In the genomic region with DNA sequence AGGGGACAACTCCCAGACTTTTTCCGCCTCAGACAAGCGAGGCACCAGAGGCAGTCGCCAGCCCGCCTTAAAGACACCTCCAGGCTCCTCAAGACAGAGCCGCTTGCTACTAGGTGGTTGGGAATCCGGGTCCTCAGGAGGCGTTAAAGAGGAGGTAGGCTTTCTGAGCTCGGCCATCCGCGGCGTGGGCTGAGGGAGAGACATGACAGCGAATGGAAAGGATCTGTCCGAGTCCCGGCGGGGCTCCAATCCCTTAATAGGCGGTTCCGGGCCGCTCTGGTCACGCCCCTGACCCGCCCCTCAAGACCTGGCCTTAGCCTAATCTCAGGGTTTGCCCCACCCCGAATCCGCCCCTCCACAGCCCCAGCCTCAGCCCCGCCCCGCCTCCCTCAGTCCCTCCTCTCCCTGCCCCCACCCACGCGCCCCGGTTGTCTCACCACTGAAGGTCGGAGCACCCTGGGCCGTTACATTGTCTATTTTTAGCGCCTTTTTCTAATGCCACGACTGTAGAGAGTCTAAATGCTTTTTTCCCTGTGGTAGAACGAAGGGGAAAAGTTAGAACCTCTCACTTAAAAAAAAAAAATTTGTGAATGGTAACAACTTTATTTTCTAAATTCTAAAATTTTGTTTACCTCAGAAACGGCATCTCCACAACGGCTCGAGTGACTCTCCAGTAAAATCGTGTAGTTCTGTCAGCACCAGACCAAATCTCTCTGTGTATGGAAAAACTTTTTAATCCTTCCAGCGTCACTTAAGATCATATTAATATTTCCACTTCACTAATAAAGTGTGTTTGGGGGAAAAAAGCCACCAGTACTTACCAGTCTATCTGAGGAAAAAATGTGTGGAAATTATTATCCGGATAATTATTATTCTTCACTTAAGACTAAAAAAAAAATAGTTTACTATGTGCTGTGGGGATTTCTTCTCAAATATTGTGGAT, we compare ENCODE assay signal across 10 cellular contexts. TPM values are rescaled to one million over a fixed set of nuclear protein-coding genes. Genes with fewer than 3 reads are reported as not detected.
DNase-seq lines count a peak whose midpoint lies in the region; ATAC-seq and TF ChIP-seq lines count a peak whose summit lies in the region.
"Had no signal": no experiment of that assay in that cellular context is flagged by ENCODE, and none has a peak within 500 bp of the region (broad histone marks: within the 10 kb centered on the region; RNA-seq: fewer than 3 reads in every experiment).

A gene (minus strand): TSS at position 229 of the 943 bp plus-strand sequence. CDS start 25 bp downstream, at position 204.

- no peaks in the 10 kb centered on the region for H3K79me2 ChIP-seq in SK-N-SH (ENCODE audit: insufficient read depth)

- TF ChIP-seq CTCF in SK-N-SH (IDR thresholded peaks at IDR 0.05) (no peak), esophagus squamous epithelium (IDR thresholded peaks at IDR 0.05) (no peak), upper lobe of right lung (IDR thresholded peaks at IDR 0.05) (no peak)

- H3K9me3 ChIP-seq in SK-N-SH (no peaks in the 10 kb centered on the region), esophagus squamous epithelium (no peaks in the 10 kb centered on the region), mucosa of stomach (ENCODE audit: control insufficient read depth, low read length) (no peaks in the 10 kb centered on the region), upper lobe of right lung (no peaks in the 10 kb centered on the region)

- TF ChIP-seq RAD21 in SK-N-SH (IDR thresholded peaks at IDR 0.05; ENCODE audit: low read length): no peak

- no peak for TF ChIP-seq EP300 in SK-N-SH (IDR thresholded peaks at IDR 0.05; ENCODE audit: borderline replicate concordance in 1 of 2, low read depth in 1 of 2, low read length in 1 of 2)

- H3K9ac ChIP-seq in SK-N-SH (peak within 1 kb of the TSS; percentile 30), mucosa of stomach (ENCODE audit: low read length) (peak within 1 kb of the TSS; percentile 73)

- H3K4me2 ChIP-seq in SK-N-SH: peak within 1 kb of the TSS; percentile 80

- H3K4me3 ChIP-seq in SK-N-SH (ENCODE audit: low read depth in 2 of 2, low read length in 1 of 2) (peak within 1 kb of the TSS; percentile 60 to 61), esophagus squamous epithelium (peak within 1 kb of the TSS; percentile 37 to 69 (median 50)), mucosa of stomach (ENCODE audit: low read length) (peak within 1 kb of the TSS; percentile 72), upper lobe of right lung (peak within 1 kb of the TSS; percentile 44)

- H3K27ac ChIP-seq in SK-N-SH (ENCODE audit: low read depth in 2 of 2, low read length in 1 of 2) (no peak within 1 kb of the TSS), esophagus squamous epithelium (peak within 1 kb of the TSS; percentile 10 to 66 (median 61)), upper lobe of right lung (no peak within 1 kb of the TSS)
- H3K27ac ChIP-seq: C4-2B had no signal

- H2AFZ ChIP-seq in SK-N-SH (ENCODE audit: low read depth): peak within 1 kb of the TSS; percentile 82

- peak; percentile 46 for DNase-seq in NCI-H146 (lab: John Stamatoyannopoulos, UW)
- no peak for DNase-seq in NCI-H146 treated with DMSO at 0.1 percent for 48 hours (lab: John Stamatoyannopoulos, UW; ENCODE audit: unreplicated experiment)
- peak; percentile 54 for DNase-seq in HT-29 (ENCODE audit: low spot score)
- DNase-seq in SK-N-SH: peak; percentile 92
- no peak for DNase-seq in esophagus squamous epithelium (lab: John Stamatoyannopoulos, UW)
- peak; percentile 89 for DNase-seq in upper lobe of right lung

- POLR2A ChIA-PET in SK-N-SH (lab: Yijun Ruan, JAX): no interaction called here

- H3K27me3 ChIP-seq in SK-N-SH (ENCODE audit: insufficient read depth) (no peaks in the 10 kb centered on the region), esophagus squamous epithelium (peaks cover 0 to 6% (median 0%) of the 10 kb centered on the region in 4 donors), mucosa of stomach (ENCODE audit: control insufficient read depth, insufficient read depth, low read length) (no peaks in the 10 kb centered on the region), upper lobe of right lung (peaks cover 32% of the 10 kb centered on the region)

- WGBS in SK-N-SH (ENCODE audit: low lambda C conversion rate): 3% methylated on average over 34 of the region's 38 CpGs
- WGBS in esophagus squamous epithelium, 2 donors: 3 to 4% methylated on average over 15 to 22 of the region's 38 CpGs

- CTCF ChIA-PET in SK-N-SH (lab: Yijun Ruan, JAX): interaction anchor here (1.1 to 1.4 kb wide), 5 partner anchors 12 to 209 kb away, joined by 3 read pairs; no protein-coding TSS in a partner anchor

- H3K4me1 ChIP-seq in SK-N-SH (ENCODE audit: control insufficient read depth in 1 of 2, insufficient read depth in 2 of 2, low read depth in 1 of 2, low read length in 1 of 2) (peaks cover 6% of the 10 kb centered on the region in 2 experiments; a peak in 3 of 4 replicates), esophagus squamous epithelium (peaks cover 0 to 13% (median 4%) of the 10 kb centered on the region in 3 donors), mucosa of stomach (ENCODE audit: control insufficient read depth, insufficient read depth, low read length) (no peaks in the 10 kb centered on the region), upper lobe of right lung (no peaks in the 10 kb centered on the region)

- ATAC-seq in GM21576 (IDR thresholded peaks at IDR 0.05; ENCODE audit: unreplicated experiment) (peak; percentile 82), upper lobe of right lung (peak; percentile 100)
- ATAC-seq: naive thymus-derived CD8-positive, alpha-beta T cell had no signal

- H3K9me2 ChIP-seq in SK-N-SH: no peaks in the 10 kb centered on the region

- H3F3A ChIP-seq in SK-N-SH (replicated peaks; ENCODE audit: insufficient read depth): peaks cover 9% of the 10 kb centered on the region

- no peak for TF ChIP-seq POLR2A in esophagus squamous epithelium (IDR thresholded peaks at IDR 0.05)

- H4K20me1 ChIP-seq in SK-N-SH (ENCODE audit: insufficient read depth): no peaks in the 10 kb centered on the region

- H3K36me3 ChIP-seq in SK-N-SH (replicated peaks in 1 of 2; ENCODE audit: control insufficient read depth in 1 of 2, insufficient read depth in 2 of 2, low read length in 1 of 2): no peaks in the 10 kb centered on the region
- no peaks in the 10 kb centered on the region for H3K36me3 ChIP-seq in esophagus squamous epithelium
- H3K36me3 ChIP-seq in mucosa of stomach (ENCODE audit: control insufficient read depth, insufficient read depth, low read length): no peaks in the 10 kb centered on the region
- H3K36me3 ChIP-seq in upper lobe of right lung: no peaks in the 10 kb centered on the region

- intact Hi-C loops in esophagus squamous epithelium (cut with DNase I): no loop called here
- intact Hi-C loops in upper lobe of right lung (cut with DNase I): no loop called here

TF ChIP-seq in SK-N-SH, 30 proteins besides CTCF, POLR2A, EP300 and RAD21:
- TF ChIP-seq FOXJ3 (CRISPR knock-in tag; IDR thresholded peaks at IDR 0.05): no peak
- TF ChIP-seq FOXM1 (IDR thresholded peaks at IDR 0.05; ENCODE audit: low read depth): no peak
- no peak for TF ChIP-seq RFX5 (IDR thresholded peaks at IDR 0.05; ENCODE audit: low read length)
- peak; percentile 89 for TF ChIP-seq MXI1 (IDR thresholded peaks at IDR 0.05; ENCODE audit: low read depth, low read length)
- TF ChIP-seq, protein P1, sequence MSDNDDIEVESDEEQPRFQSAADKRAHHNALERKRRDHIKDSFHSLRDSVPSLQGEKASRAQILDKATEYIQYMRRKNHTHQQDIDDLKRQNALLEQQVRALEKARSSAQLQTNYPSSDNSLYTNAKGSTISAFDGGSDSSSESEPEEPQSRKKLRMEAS (IDR thresholded peaks at IDR 0.05; ENCODE audit: low read depth): peak; percentile 57; the same call in 1 of the 2 replicates
- TF ChIP-seq CHD2 (IDR thresholded peaks at IDR 0.05; ENCODE audit: low read length, partially characterized antibody): peak; percentile 93
- TF ChIP-seq POLR2AphosphoS5 (IDR thresholded peaks at IDR 0.05; ENCODE audit: low read depth, low read length): peak; percentile 55
- TF ChIP-seq, protein P2, sequence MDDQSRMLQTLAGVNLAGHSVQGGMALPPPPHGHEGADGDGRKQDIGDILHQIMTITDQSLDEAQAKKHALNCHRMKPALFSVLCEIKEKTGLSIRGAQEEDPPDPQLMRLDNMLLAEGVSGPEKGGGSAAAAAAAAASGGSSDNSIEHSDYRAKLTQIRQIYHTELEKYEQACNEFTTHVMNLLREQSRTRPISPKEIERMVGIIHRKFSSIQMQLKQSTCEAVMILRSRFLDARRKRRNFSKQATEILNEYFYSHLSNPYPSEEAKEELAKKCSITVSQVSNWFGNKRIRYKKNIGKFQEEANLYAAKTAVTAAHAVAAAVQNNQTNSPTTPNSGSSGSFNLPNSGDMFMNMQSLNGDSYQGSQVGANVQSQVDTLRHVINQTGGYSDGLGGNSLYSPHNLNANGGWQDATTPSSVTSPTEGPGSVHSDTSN (IDR thresholded peaks at IDR 0.05): peak; percentile 95
- TF ChIP-seq TAF1 (IDR thresholded peaks at IDR 0.05; ENCODE audit: borderline replicate concordance, low read depth, low read length): peak; percentile 36; the same call in 1 of the 2 replicates
- TF ChIP-seq GABPA (IDR thresholded peaks at IDR 0.05; ENCODE audit: low read depth): no peak
- no peak for TF ChIP-seq JUND (IDR thresholded peaks at IDR 0.05)
- peak; percentile 17; the same call in 1 of the 2 replicates for TF ChIP-seq MEF2A (IDR thresholded peaks at IDR 0.05; ENCODE audit: borderline replicate concordance, low read depth)

RNA-seq across cellular contexts. Expression of the gene that starts here (rescaled TPM):
- not detected in 2 replicates for total RNA-seq in HT-29 (2014; rRNA removed; shearing (Covaris generic))
- polyA plus RNA-seq in SK-N-SH (2012; rRNA removed): 0.02 TPM in 1 of 2 replicates, not detected in the other
- polyA plus RNA-seq in SK-N-SH (2012; cell fraction: cytosol; rRNA removed): under 0.01 TPM in 1 of 2 replicates, not detected in the other
- polyA plus RNA-seq in SK-N-SH (2012; cell fraction: nucleus; rRNA removed): 0.02 TPM in 2 replicates
- under 1 TPM; 0.04 to 0.53 (median 0.26) TPM for total RNA-seq in esophagus squamous epithelium
- not detected for total RNA-seq in upper lobe of right lung
- total RNA-seq: naive thymus-derived CD8-positive, alpha-beta T cell had no signal
- polyA plus RNA-seq: naive thymus-derived CD8-positive, alpha-beta T cell had no signal

Comparison
In these comparisons a context has a peak if more than half of its experiments do, and no peak if none do; other contexts are left out.
1. Peak in DNase-seq in HT-29; RNA of the gene not detected or under 1 TPM.
2. Peak in DNase-seq, H3K4me3 ChIP-seq, H3K9ac ChIP-seq and H3K4me2 ChIP-seq in SK-N-SH; RNA of the gene not detected or under 1 TPM.
3. Peak in DNase-seq, ATAC-seq and H3K4me3 ChIP-seq in upper lobe of right lung; RNA of the gene not detected or under 1 TPM.
4. H3K27ac ChIP-seq: peak in esophagus squamous epithelium (4 of 4); none in SK-N-SH (0 of 2) and upper lobe of right lung (single experiment).
5. Peak in every context shown above with its lines, with median percentiles within 50 percentile points of each other: H3K4me3 ChIP-seq.